Comparison of ENCODE assay signal across 1 cellular context in genomic region chr20:17651761-17652388, GRCh38.
TF ChIP-seq lines count a peak whose summit lies in the region.

No MANE protein-coding gene starts in this region.

TF ChIP-seq in HepG2, 621 proteins besides CTCF, POLR2A, EP300 and RAD21 (continued from another document):
- no peak for TF ChIP-seq ZNF770 (CRISPR knock-in tag; IDR thresholded peaks at IDR 0.05)
- TF ChIP-seq, protein P1, sequence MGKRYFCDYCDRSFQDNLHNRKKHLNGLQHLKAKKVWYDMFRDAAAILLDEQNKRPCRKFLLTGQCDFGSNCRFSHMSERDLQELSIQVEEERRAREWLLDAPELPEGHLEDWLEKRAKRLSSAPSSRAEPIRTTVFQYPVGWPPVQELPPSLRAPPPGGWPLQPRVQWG (CRISPR knock-in tag; IDR thresholded peaks at IDR 0.05; ENCODE audit: borderline replicate concordance, low read depth) = no peak
- TF ChIP-seq, protein P2, sequence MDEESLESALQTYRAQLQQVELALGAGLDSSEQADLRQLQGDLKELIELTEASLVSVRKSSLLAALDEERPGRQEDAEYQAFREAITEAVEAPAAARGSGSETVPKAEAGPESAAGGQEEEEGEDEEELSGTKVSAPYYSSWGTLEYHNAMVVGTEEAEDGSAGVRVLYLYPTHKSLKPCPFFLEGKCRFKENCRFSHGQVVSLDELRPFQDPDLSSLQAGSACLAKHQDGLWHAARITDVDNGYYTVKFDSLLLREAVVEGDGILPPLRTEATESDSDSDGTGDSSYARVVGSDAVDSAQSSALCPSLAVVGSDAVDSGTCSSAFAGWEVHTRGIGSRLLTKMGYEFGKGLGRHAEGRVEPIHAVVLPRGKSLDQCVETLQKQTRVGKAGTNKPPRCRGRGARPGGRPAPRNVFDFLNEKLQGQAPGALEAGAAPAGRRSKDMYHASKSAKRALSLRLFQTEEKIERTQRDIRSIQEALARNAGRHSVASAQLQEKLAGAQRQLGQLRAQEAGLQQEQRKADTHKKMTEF (CRISPR knock-in tag; IDR thresholded peaks at IDR 0.05) = 0 out of 2 replicates have a peak, but pooled peaks have one; percentile 11
- TF ChIP-seq PATZ1 (CRISPR knock-in tag; IDR thresholded peaks at IDR 0.05) = no peak
- TF ChIP-seq ZNF792 (CRISPR knock-in tag; IDR thresholded peaks at IDR 0.05) = no peak
- 0 out of 2 replicates have a peak, but pooled peaks have one; percentile 48 for TF ChIP-seq ZNF326 (CRISPR knock-in tag; IDR thresholded peaks at IDR 0.05; ENCODE audit: borderline replicate concordance)
- no peak for TF ChIP-seq ISL2 (CRISPR knock-in tag; IDR thresholded peaks at IDR 0.05)
- no peak for TF ChIP-seq NBN (conservative IDR thresholded peaks at IDR 0.05)
- no peak for TF ChIP-seq HNRNPLL (IDR thresholded peaks at IDR 0.05; ENCODE audit: low read depth, low read length, poor library complexity, severe bottlenecking)
- TF ChIP-seq FOXM1 (CRISPR knock-in tag; IDR thresholded peaks at IDR 0.05) = no peak
- TF ChIP-seq, protein P3, sequence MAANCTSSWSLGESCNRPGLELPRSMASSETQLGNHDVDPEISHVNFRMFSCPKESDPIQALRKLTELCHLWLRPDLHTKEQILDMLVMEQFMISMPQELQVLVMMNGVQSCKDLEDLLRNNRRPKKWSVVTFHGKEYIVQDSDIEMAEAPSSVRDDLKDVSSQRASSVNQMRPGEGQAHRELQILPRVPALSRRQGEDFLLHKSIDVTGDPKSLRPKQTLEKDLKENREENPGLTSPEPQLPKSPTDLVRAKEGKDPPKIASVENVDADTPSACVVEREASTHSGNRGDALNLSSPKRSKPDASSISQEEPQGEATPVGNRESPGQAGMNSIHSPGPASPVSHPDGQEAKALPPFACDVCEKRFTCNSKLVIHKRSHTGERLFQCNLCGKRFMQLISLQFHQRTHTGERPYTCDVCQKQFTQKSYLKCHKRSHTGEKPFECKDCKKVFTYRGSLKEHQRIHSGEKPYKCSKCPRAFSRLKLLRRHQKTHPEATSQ (CRISPR knock-in tag; IDR thresholded peaks at IDR 0.05; ENCODE audit: borderline replicate concordance) = no peak
- TF ChIP-seq NFYB (CRISPR knock-in tag; IDR thresholded peaks at IDR 0.05) = no peak
- TF ChIP-seq NRL (CRISPR knock-in tag; IDR thresholded peaks at IDR 0.05; ENCODE audit: borderline replicate concordance) = no peak
- no peak for TF ChIP-seq ZSCAN30 (CRISPR knock-in tag; IDR thresholded peaks at IDR 0.05)
- TF ChIP-seq, protein P4, sequence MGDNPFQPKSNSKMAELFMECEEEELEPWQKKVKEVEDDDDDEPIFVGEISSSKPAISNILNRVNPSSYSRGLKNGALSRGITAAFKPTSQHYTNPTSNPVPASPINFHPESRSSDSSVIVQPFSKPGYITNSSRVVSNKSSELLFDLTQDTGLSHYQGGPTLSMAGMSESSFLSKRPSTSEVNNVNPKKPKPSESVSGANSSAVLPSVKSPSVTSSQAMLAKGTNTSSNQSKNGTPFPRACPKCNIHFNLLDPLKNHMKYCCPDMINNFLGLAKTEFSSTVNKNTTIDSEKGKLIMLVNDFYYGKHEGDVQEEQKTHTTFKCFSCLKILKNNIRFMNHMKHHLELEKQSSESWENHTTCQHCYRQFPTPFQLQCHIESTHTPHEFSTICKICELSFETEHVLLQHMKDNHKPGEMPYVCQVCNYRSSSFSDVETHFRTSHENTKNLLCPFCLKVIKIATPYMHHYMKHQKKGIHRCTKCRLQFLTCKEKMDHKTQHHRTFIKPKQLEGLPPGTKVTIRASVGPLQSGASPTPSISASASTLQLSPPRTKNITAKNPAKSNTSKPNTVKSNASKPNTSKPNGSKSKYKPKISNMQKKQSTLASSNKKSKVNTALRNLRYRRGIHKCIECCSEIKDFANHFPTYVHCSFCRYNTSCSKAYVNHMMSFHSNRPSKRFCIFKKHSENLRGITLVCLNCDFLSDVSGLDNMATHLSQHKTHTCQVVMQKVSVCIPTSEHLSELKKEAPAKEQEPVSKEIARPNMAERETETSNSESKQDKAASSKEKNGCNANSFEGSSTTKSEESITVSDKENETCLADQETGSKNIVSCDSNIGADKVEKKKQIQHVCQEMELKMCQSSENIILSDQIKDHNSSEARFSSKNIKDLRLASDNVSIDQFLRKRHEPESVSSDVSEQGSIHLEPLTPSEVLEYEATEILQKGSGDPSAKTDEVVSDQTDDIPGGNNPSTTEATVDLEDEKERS (CRISPR knock-in tag; IDR thresholded peaks at IDR 0.05) = no peak
- TF ChIP-seq RXRB (CRISPR knock-in tag; IDR thresholded peaks at IDR 0.05; ENCODE audit: borderline replicate concordance) = 0 out of 2 replicates have a peak, but pooled peaks have one; percentile 22
- no peak for TF ChIP-seq ATM (IDR thresholded peaks at IDR 0.05; ENCODE audit: borderline replicate concordance)
- TF ChIP-seq ZSCAN20 (CRISPR knock-in tag; IDR thresholded peaks at IDR 0.05; ENCODE audit: borderline replicate concordance) = no peak
- TF ChIP-seq, protein P5, sequence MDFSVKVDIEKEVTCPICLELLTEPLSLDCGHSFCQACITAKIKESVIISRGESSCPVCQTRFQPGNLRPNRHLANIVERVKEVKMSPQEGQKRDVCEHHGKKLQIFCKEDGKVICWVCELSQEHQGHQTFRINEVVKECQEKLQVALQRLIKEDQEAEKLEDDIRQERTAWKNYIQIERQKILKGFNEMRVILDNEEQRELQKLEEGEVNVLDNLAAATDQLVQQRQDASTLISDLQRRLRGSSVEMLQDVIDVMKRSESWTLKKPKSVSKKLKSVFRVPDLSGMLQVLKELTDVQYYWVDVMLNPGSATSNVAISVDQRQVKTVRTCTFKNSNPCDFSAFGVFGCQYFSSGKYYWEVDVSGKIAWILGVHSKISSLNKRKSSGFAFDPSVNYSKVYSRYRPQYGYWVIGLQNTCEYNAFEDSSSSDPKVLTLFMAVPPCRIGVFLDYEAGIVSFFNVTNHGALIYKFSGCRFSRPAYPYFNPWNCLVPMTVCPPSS (IDR thresholded peaks at IDR 0.05) = no peak
- peak; percentile 51; the same call in 1 of the 2 replicates for TF ChIP-seq ZNF350 (CRISPR knock-in tag; IDR thresholded peaks at IDR 0.05; ENCODE audit: borderline replicate concordance, low read depth)
- no peak for TF ChIP-seq ZNF383 (CRISPR knock-in tag; IDR thresholded peaks at IDR 0.05; ENCODE audit: borderline replicate concordance)
- TF ChIP-seq, protein P6, sequence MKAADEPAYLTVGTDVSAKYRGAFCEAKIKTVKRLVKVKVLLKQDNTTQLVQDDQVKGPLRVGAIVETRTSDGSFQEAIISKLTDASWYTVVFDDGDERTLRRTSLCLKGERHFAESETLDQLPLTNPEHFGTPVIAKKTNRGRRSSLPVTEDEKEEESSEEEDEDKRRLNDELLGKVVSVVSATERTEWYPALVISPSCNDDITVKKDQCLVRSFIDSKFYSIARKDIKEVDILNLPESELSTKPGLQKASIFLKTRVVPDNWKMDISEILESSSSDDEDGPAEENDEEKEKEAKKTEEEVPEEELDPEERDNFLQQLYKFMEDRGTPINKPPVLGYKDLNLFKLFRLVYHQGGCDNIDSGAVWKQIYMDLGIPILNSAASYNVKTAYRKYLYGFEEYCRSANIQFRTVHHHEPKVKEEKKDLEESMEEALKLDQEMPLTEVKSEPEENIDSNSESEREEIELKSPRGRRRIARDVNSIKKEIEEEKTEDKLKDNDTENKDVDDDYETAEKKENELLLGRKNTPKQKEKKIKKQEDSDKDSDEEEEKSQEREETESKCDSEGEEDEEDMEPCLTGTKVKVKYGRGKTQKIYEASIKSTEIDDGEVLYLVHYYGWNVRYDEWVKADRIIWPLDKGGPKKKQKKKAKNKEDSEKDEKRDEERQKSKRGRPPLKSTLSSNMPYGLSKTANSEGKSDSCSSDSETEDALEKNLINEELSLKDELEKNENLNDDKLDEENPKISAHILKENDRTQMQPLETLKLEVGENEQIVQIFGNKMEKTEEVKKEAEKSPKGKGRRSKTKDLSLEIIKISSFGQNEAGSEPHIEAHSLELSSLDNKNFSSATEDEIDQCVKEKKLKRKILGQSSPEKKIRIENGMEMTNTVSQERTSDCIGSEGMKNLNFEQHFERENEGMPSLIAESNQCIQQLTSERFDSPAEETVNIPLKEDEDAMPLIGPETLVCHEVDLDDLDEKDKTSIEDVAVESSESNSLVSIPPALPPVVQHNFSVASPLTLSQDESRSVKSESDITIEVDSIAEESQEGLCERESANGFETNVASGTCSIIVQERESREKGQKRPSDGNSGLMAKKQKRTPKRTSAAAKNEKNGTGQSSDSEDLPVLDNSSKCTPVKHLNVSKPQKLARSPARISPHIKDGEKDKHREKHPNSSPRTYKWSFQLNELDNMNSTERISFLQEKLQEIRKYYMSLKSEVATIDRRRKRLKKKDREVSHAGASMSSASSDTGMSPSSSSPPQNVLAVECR (CRISPR knock-in tag; IDR thresholded peaks at IDR 0.05; ENCODE audit: borderline replicate concordance) = peak; percentile 33; the same call in 1 of the 2 replicates
- 0 out of 2 replicates have a peak, but pooled peaks have one; percentile 42 for TF ChIP-seq ZNF547 (CRISPR knock-in tag; IDR thresholded peaks at IDR 0.05)
- TF ChIP-seq, protein P7, sequence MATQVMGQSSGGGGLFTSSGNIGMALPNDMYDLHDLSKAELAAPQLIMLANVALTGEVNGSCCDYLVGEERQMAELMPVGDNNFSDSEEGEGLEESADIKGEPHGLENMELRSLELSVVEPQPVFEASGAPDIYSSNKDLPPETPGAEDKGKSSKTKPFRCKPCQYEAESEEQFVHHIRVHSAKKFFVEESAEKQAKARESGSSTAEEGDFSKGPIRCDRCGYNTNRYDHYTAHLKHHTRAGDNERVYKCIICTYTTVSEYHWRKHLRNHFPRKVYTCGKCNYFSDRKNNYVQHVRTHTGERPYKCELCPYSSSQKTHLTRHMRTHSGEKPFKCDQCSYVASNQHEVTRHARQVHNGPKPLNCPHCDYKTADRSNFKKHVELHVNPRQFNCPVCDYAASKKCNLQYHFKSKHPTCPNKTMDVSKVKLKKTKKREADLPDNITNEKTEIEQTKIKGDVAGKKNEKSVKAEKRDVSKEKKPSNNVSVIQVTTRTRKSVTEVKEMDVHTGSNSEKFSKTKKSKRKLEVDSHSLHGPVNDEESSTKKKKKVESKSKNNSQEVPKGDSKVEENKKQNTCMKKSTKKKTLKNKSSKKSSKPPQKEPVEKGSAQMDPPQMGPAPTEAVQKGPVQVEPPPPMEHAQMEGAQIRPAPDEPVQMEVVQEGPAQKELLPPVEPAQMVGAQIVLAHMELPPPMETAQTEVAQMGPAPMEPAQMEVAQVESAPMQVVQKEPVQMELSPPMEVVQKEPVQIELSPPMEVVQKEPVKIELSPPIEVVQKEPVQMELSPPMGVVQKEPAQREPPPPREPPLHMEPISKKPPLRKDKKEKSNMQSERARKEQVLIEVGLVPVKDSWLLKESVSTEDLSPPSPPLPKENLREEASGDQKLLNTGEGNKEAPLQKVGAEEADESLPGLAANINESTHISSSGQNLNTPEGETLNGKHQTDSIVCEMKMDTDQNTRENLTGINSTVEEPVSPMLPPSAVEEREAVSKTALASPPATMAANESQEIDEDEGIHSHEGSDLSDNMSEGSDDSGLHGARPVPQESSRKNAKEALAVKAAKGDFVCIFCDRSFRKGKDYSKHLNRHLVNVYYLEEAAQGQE (IDR thresholded peaks at IDR 0.05; ENCODE audit: borderline replicate concordance in 1 of 2, low read depth in 1 of 2, low read length in 2 of 2) = no peak
- no peak for TF ChIP-seq ZKSCAN1 (IDR thresholded peaks at IDR 0.05; ENCODE audit: low read length)
- no peak for TF ChIP-seq ZNF749 (CRISPR knock-in tag; IDR thresholded peaks at IDR 0.05; ENCODE audit: borderline replicate concordance)
- TF ChIP-seq SNAPC2 (CRISPR knock-in tag; IDR thresholded peaks at IDR 0.05) = 0 out of 2 replicates have a peak, but pooled peaks have one; percentile 70
- no peak for TF ChIP-seq SP4 (CRISPR knock-in tag; IDR thresholded peaks at IDR 0.05)
- 0 out of 2 replicates have a peak, but pooled peaks have one; percentile 22 for TF ChIP-seq ZNF138 (CRISPR knock-in tag; IDR thresholded peaks at IDR 0.05; ENCODE audit: low read depth)
- TF ChIP-seq, protein P8, sequence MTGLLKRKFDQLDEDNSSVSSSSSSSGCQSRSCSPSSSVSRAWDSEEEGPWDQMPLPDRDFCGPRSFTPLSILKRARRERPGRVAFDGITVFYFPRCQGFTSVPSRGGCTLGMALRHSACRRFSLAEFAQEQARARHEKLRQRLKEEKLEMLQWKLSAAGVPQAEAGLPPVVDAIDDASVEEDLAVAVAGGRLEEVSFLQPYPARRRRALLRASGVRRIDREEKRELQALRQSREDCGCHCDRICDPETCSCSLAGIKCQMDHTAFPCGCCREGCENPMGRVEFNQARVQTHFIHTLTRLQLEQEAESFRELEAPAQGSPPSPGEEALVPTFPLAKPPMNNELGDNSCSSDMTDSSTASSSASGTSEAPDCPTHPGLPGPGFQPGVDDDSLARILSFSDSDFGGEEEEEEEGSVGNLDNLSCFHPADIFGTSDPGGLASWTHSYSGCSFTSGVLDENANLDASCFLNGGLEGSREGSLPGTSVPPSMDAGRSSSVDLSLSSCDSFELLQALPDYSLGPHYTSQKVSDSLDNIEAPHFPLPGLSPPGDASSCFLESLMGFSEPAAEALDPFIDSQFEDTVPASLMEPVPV (CRISPR knock-in tag; IDR thresholded peaks at IDR 0.05) = 0 out of 2 replicates have a peak, but pooled peaks have one; percentile 33
- TF ChIP-seq ZNF720 (CRISPR knock-in tag; IDR thresholded peaks at IDR 0.05) = no peak
- no peak for TF ChIP-seq MAF1 (CRISPR knock-in tag; IDR thresholded peaks at IDR 0.05; ENCODE audit: borderline replicate concordance)
